ENCODE assay signal across 1 cellular context in the genomic region with DNA sequence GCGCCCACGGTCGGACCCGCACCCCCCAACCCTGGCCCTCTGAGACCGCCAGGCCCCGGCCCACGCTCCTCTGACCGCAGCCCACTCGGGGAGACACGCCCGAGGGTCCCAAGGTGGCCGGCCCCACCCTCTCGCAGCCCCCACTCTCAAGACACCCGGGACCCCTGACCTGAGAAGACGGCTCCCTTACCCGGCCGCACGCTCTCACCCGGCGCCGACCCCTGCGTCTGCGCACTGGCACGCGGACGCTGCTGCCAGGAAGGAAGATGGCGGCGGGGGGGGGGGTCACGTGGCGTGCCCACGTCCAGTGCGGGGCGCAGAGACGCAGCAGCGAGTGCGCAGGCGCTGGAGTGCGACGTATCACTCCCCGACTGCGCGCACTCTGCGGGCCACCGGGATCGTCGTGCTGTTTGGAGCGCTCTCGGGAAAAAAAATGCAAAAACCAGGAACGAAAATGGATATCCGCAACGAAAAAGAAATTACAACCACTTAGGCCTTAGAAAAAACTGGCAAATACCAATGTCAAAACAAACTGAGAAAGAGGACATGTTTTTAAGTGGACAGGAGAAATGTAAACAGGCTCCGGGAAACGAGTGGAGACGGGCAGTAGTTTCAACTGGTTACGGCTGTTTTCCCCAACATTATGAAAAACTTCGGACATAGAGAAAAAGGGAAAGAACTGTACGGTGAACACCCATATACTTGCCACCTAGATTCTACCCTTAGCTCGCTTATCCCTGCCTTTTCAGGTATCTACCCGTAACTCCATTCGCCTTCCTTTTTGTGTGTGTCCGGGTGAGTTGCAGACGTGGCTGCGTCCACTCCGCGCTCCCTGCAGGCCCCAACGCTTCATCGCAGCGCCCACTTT.
TF ChIP-seq lines count a peak whose summit lies in the region.

A gene (minus strand): TSS at position 236 of the 868 bp plus-strand sequence. CDS start 902 bp downstream, outside the sequence.

TF ChIP-seq in HepG2, 621 proteins besides CTCF, POLR2A, EP300 and RAD21 (continued from another document and continues in another):
- no peak for TF ChIP-seq CEBPB (IDR thresholded peaks at IDR 0.05; ENCODE audit: borderline replicate concordance, low read depth, low read length)
- TF ChIP-seq, protein P1, sequence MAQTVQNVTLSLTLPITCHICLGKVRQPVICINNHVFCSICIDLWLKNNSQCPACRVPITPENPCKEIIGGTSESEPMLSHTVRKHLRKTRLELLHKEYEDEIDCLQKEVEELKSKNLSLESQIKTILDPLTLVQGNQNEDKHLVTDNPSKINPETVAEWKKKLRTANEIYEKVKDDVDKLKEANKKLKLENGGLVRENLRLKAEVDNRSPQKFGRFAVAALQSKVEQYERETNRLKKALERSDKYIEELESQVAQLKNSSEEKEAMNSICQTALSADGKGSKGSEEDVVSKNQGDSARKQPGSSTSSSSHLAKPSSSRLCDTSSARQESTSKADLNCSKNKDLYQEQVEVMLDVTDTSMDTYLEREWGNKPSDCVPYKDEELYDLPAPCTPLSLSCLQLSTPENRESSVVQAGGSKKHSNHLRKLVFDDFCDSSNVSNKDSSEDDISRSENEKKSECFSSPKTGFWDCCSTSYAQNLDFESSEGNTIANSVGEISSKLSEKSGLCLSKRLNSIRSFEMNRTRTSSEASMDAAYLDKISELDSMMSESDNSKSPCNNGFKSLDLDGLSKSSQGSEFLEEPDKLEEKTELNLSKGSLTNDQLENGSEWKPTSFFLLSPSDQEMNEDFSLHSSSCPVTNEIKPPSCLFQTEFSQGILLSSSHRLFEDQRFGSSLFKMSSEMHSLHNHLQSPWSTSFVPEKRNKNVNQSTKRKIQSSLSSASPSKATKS (CRISPR knock-in tag; IDR thresholded peaks at IDR 0.05), result no peak
- TF ChIP-seq, protein P2, sequence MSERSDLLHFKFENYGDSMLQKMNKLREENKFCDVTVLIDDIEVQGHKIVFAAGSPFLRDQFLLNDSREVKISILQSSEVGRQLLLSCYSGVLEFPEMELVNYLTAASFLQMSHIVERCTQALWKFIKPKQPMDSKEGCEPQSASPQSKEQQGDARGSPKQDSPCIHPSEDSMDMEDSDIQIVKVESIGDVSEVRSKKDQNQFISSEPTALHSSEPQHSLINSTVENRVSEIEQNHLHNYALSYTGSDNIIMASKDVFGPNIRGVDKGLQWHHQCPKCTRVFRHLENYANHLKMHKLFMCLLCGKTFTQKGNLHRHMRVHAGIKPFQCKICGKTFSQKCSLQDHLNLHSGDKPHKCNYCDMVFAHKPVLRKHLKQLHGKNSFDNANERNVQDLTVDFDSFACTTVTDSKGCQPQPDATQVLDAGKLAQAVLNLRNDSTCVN (CRISPR knock-in tag; IDR thresholded peaks at IDR 0.05; ENCODE audit: borderline replicate concordance), result no peak
- no peak for TF ChIP-seq CBX1 (IDR thresholded peaks at IDR 0.05; ENCODE audit: low read depth)
- no peak for TF ChIP-seq ZNF552 (CRISPR knock-in tag; IDR thresholded peaks at IDR 0.05; ENCODE audit: borderline replicate concordance)
- TF ChIP-seq ZNF260 (CRISPR knock-in tag; IDR thresholded peaks at IDR 0.05; ENCODE audit: borderline replicate concordance, low read depth), result no peak
- 0 out of 2 replicates have a peak, but pooled peaks have one; percentile 39 for TF ChIP-seq BCL6 (CRISPR knock-in tag; IDR thresholded peaks at IDR 0.05)
- TF ChIP-seq, protein P3, sequence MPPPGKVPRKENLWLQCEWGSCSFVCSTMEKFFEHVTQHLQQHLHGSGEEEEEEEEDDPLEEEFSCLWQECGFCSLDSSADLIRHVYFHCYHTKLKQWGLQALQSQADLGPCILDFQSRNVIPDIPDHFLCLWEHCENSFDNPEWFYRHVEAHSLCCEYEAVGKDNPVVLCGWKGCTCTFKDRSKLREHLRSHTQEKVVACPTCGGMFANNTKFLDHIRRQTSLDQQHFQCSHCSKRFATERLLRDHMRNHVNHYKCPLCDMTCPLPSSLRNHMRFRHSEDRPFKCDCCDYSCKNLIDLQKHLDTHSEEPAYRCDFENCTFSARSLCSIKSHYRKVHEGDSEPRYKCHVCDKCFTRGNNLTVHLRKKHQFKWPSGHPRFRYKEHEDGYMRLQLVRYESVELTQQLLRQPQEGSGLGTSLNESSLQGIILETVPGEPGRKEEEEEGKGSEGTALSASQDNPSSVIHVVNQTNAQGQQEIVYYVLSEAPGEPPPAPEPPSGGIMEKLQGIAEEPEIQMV (CRISPR knock-in tag; IDR thresholded peaks at IDR 0.05; ENCODE audit: low read depth), result peak; percentile 72
- peak; percentile 45; the same call in 1 of the 2 replicates for TF ChIP-seq ERF (CRISPR knock-in tag; IDR thresholded peaks at IDR 0.05)
- no peak for TF ChIP-seq ZZZ3 (CRISPR knock-in tag; IDR thresholded peaks at IDR 0.05; ENCODE audit: borderline replicate concordance)
- 0 out of 2 replicates have a peak, but pooled peaks have one; percentile 41 for TF ChIP-seq ZSCAN20 (CRISPR knock-in tag; IDR thresholded peaks at IDR 0.05; ENCODE audit: borderline replicate concordance)
- TF ChIP-seq ZSCAN25 (CRISPR knock-in tag; IDR thresholded peaks at IDR 0.05), result no peak
- peak; percentile 65; the same call in 1 of the 2 replicates for TF ChIP-seq FOXJ3 (CRISPR knock-in tag; IDR thresholded peaks at IDR 0.05; ENCODE audit: borderline replicate concordance)
- TF ChIP-seq, protein P4, sequence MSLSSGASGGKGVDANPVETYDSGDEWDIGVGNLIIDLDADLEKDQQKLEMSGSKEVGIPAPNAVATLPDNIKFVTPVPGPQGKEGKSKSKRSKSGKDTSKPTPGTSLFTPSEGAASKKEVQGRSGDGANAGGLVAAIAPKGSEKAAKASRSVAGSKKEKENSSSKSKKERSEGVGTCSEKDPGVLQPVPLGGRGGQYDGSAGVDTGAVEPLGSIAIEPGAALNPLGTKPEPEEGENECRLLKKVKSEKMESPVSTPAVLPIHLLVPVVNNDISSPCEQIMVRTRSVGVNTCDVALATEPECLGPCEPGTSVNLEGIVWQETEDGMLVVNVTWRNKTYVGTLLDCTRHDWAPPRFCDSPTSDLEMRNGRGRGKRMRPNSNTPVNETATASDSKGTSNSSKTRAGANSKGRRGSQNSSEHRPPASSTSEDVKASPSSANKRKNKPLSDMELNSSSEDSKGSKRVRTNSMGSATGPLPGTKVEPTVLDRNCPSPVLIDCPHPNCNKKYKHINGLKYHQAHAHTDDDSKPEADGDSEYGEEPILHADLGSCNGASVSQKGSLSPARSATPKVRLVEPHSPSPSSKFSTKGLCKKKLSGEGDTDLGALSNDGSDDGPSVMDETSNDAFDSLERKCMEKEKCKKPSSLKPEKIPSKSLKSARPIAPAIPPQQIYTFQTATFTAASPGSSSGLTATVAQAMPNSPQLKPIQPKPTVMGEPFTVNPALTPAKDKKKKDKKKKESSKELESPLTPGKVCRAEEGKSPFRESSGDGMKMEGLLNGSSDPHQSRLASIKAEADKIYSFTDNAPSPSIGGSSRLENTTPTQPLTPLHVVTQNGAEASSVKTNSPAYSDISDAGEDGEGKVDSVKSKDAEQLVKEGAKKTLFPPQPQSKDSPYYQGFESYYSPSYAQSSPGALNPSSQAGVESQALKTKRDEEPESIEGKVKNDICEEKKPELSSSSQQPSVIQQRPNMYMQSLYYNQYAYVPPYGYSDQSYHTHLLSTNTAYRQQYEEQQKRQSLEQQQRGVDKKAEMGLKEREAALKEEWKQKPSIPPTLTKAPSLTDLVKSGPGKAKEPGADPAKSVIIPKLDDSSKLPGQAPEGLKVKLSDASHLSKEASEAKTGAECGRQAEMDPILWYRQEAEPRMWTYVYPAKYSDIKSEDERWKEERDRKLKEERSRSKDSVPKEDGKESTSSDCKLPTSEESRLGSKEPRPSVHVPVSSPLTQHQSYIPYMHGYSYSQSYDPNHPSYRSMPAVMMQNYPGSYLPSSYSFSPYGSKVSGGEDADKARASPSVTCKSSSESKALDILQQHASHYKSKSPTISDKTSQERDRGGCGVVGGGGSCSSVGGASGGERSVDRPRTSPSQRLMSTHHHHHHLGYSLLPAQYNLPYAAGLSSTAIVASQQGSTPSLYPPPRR (CRISPR knock-in tag; IDR thresholded peaks at IDR 0.05; ENCODE audit: borderline replicate concordance), result no peak; the same call in 1 of the 2 replicates
- TF ChIP-seq NFKBIZ (CRISPR knock-in tag; IDR thresholded peaks at IDR 0.05), result 0 out of 2 replicates have a peak, but pooled peaks have one; percentile 53
- TF ChIP-seq AKAP8 (CRISPR knock-in tag; IDR thresholded peaks at IDR 0.05), result 0 out of 2 replicates have a peak, but pooled peaks have one; percentile 16
- TF ChIP-seq, protein P5, sequence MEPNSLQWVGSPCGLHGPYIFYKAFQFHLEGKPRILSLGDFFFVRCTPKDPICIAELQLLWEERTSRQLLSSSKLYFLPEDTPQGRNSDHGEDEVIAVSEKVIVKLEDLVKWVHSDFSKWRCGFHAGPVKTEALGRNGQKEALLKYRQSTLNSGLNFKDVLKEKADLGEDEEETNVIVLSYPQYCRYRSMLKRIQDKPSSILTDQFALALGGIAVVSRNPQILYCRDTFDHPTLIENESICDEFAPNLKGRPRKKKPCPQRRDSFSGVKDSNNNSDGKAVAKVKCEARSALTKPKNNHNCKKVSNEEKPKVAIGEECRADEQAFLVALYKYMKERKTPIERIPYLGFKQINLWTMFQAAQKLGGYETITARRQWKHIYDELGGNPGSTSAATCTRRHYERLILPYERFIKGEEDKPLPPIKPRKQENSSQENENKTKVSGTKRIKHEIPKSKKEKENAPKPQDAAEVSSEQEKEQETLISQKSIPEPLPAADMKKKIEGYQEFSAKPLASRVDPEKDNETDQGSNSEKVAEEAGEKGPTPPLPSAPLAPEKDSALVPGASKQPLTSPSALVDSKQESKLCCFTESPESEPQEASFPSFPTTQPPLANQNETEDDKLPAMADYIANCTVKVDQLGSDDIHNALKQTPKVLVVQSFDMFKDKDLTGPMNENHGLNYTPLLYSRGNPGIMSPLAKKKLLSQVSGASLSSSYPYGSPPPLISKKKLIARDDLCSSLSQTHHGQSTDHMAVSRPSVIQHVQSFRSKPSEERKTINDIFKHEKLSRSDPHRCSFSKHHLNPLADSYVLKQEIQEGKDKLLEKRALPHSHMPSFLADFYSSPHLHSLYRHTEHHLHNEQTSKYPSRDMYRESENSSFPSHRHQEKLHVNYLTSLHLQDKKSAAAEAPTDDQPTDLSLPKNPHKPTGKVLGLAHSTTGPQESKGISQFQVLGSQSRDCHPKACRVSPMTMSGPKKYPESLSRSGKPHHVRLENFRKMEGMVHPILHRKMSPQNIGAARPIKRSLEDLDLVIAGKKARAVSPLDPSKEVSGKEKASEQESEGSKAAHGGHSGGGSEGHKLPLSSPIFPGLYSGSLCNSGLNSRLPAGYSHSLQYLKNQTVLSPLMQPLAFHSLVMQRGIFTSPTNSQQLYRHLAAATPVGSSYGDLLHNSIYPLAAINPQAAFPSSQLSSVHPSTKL (CRISPR knock-in tag; IDR thresholded peaks at IDR 0.05), result no peak
- peak; percentile 45; the same call in 1 of the 2 replicates for TF ChIP-seq ZKSCAN8 (CRISPR knock-in tag; IDR thresholded peaks at IDR 0.05; ENCODE audit: borderline replicate concordance)
- TF ChIP-seq IRF2 (CRISPR knock-in tag; IDR thresholded peaks at IDR 0.05), result peak; percentile 82; the same call in 1 of the 2 replicates
- TF ChIP-seq, protein P6, sequence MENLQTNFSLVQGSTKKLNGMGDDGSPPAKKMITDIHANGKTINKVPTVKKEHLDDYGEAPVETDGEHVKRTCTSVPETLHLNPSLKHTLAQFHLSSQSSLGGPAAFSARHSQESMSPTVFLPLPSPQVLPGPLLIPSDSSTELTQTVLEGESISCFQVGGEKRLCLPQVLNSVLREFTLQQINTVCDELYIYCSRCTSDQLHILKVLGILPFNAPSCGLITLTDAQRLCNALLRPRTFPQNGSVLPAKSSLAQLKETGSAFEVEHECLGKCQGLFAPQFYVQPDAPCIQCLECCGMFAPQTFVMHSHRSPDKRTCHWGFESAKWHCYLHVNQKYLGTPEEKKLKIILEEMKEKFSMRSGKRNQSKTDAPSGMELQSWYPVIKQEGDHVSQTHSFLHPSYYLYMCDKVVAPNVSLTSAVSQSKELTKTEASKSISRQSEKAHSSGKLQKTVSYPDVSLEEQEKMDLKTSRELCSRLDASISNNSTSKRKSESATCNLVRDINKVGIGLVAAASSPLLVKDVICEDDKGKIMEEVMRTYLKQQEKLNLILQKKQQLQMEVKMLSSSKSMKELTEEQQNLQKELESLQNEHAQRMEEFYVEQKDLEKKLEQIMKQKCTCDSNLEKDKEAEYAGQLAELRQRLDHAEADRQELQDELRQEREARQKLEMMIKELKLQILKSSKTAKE (CRISPR knock-in tag; IDR thresholded peaks at IDR 0.05; ENCODE audit: borderline replicate concordance), result no peak
- TF ChIP-seq TSC22D2 (CRISPR knock-in tag; IDR thresholded peaks at IDR 0.05; ENCODE audit: borderline replicate concordance), result peak; percentile 71; the same call in 1 of the 2 replicates
- 0 out of 2 replicates have a peak, but pooled peaks have one; percentile 60 for TF ChIP-seq ZNF564 (CRISPR knock-in tag; IDR thresholded peaks at IDR 0.05)
- TF ChIP-seq, protein P7, sequence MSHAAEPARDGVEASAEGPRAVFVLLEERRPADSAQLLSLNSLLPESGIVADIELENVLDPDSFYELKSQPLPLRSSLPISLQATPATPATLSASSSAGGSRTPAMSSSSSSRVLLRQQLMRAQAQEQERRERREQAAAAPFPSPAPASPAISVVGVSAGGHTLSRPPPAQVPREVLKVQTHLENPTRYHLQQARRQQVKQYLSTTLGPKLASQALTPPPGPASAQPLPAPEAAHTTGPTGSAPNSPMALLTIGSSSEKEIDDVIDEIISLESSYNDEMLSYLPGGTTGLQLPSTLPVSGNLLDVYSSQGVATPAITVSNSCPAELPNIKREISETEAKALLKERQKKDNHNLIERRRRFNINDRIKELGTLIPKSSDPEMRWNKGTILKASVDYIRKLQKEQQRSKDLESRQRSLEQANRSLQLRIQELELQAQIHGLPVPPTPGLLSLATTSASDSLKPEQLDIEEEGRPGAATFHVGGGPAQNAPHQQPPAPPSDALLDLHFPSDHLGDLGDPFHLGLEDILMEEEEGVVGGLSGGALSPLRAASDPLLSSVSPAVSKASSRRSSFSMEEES (CRISPR knock-in tag; IDR thresholded peaks at IDR 0.05), result peak; percentile 94
- 0 out of 2 replicates have a peak, but pooled peaks have one; percentile 27 for TF ChIP-seq HES4 (CRISPR knock-in tag; IDR thresholded peaks at IDR 0.05; ENCODE audit: borderline replicate concordance)
- no peak for TF ChIP-seq MAFK (conservative IDR thresholded peaks at IDR 0.05 in 1 of 2, IDR thresholded peaks at IDR 0.05 in 1 of 2; ENCODE audit: low read length in 2 of 2)
- TF ChIP-seq ZNF678 (CRISPR knock-in tag; IDR thresholded peaks at IDR 0.05), result no peak
- no peak for TF ChIP-seq ZNF430 (CRISPR knock-in tag; IDR thresholded peaks at IDR 0.05)
- peak; percentile 37; the same call in 1 of the 2 replicates for TF ChIP-seq ATF1 (CRISPR knock-in tag; IDR thresholded peaks at IDR 0.05)
- TF ChIP-seq PHF20 (CRISPR knock-in tag; IDR thresholded peaks at IDR 0.05), result peak; percentile 50; the same call in 1 of the 2 replicates
- TF ChIP-seq TP53 (CRISPR knock-in tag; conservative IDR thresholded peaks at IDR 0.05), result no peak
- no peak for TF ChIP-seq EZH2 (conservative IDR thresholded peaks at IDR 0.05; ENCODE audit: low read depth, low read length)
- TF ChIP-seq KDM2A (CRISPR knock-in tag; IDR thresholded peaks at IDR 0.05; ENCODE audit: borderline replicate concordance, low read depth), result peak; percentile 75
- no peak for TF ChIP-seq SMYD3 (CRISPR knock-in tag; IDR thresholded peaks at IDR 0.05)
- no peak for TF ChIP-seq CC2D1A (CRISPR knock-in tag; IDR thresholded peaks at IDR 0.05)
- 0 out of 2 replicates have a peak, but pooled peaks have one; percentile 51 for TF ChIP-seq TGIF2 (CRISPR knock-in tag; IDR thresholded peaks at IDR 0.05)
- TF ChIP-seq NFIC (IDR thresholded peaks at IDR 0.05; ENCODE audit: low read length), result no peak
- TF ChIP-seq ZKSCAN1 (IDR thresholded peaks at IDR 0.05; ENCODE audit: low read length), result no peak
